In genomic region chr14:100394886-100395672, GRCh38 we compare ENCODE assay signal across 25 cellular contexts.
"Had no signal": no experiment of that assay in that cellular context is flagged by ENCODE, and none has a peak within 500 bp of the region (broad histone marks: within the 10 kb centered on the region; RNA-seq: fewer than 3 reads in every experiment).

No MANE protein-coding gene starts in this region.

- H3K27me3 ChIP-seq: colonic mucosa, dorsolateral prefrontal cortex, testis, transverse colon had no signal

- H3K27me3 Mint-ChIP-seq: activated CD4-positive, alpha-beta memory T cell treated with anti-CD3 and anti-CD28 coated beads, Interleukin-2, amount 10 ng/mL, durations not matched to agents 7 days and 5 days; activated CD4-positive, alpha-beta T cell treated with anti-CD3 and anti-CD28 coated beads, Interleukin-2, amount 10 ng/mL, durations not matched to agents 24 days and 14 days; activated naive CD4-positive, alpha-beta T cell treated with anti-CD3 and anti-CD28 coated beads, Interleukin-2, amount 50 U/mL, for 24 hours; activated T-cell treated with anti-CD3 and anti-CD28 coated beads, Interleukin-2, amount 50 U/mL, for 24 hours; naive B cell had no signal

- H3K9me3 Mint-ChIP-seq: activated CD4-positive, alpha-beta memory T cell treated with anti-CD3 and anti-CD28 coated beads, Interleukin-2, amount 10 ng/mL, durations not matched to agents 7 days and 5 days; activated CD4-positive, alpha-beta T cell treated with anti-CD3 and anti-CD28 coated beads, Interleukin-2, amount 10 ng/mL, durations not matched to agents 24 days and 14 days; activated naive CD4-positive, alpha-beta T cell treated with anti-CD3 and anti-CD28 coated beads, Interleukin-2, amount 50 U/mL, for 24 hours; activated T-cell treated with anti-CD3 and anti-CD28 coated beads, Interleukin-2, amount 50 U/mL, for 24 hours; mesothelial cell of epicardium; naive B cell; T-helper 1 cell treated with Interleukin-12 subunit alpha and Interleukin-12 subunit beta and Interleukin-4 antibody, amounts not matched to agents 30 μg/mL and 1 μg/mL, for 36 hours had no signal

- H3K4me3 ChIP-seq: colonic mucosa, dorsolateral prefrontal cortex, left ventricle myocardium inferior, smooth muscle cell, testis, transverse colon had no signal

- ATAC-seq: stimulated activated naive CD8-positive, alpha-beta T cell treated with anti-CD3 and anti-CD28 coated beads, Interleukin-15, Interleukin-2, amounts not matched to agents 100 U/mL and 50 U/mL, for 24 hours had no signal

- H3K27ac Mint-ChIP-seq: activated CD4-positive, alpha-beta memory T cell treated with anti-CD3 and anti-CD28 coated beads, Interleukin-2, amount 10 ng/mL, durations not matched to agents 7 days and 5 days; activated CD4-positive, alpha-beta T cell treated with anti-CD3 and anti-CD28 coated beads, Interleukin-2, amount 10 ng/mL, durations not matched to agents 24 days and 14 days; activated naive CD4-positive, alpha-beta T cell treated with anti-CD3 and anti-CD28 coated beads, Interleukin-2, amount 50 U/mL, for 24 hours; activated T-cell treated with anti-CD3 and anti-CD28 coated beads, Interleukin-2, amount 50 U/mL, for 24 hours; naive B cell; T-helper 1 cell treated with Interleukin-12 subunit alpha and Interleukin-12 subunit beta and Interleukin-4 antibody, amounts not matched to agents 30 μg/mL and 1 μg/mL, for 36 hours had no signal

- H3K27ac ChIP-seq: colonic mucosa, dorsolateral prefrontal cortex, left ventricle myocardium inferior, testis, transverse colon had no signal

- H3K9me3 ChIP-seq: colonic mucosa, left ventricle myocardium inferior, testis, transverse colon had no signal

- H3K36me3 ChIP-seq: colonic mucosa, left ventricle myocardium inferior, transverse colon had no signal

- H3K4me1 Mint-ChIP-seq: activated CD4-positive, alpha-beta memory T cell treated with anti-CD3 and anti-CD28 coated beads, Interleukin-2, amount 10 ng/mL, durations not matched to agents 7 days and 5 days had no signal

- DNase-seq: activated CD4-positive, alpha-beta memory T cell treated with anti-CD3 and anti-CD28 coated beads, Interleukin-2, amount 10 ng/mL, durations not matched to agents 7 days and 5 days; activated CD4-positive, alpha-beta T cell treated with anti-CD3 and anti-CD28 coated beads, Interleukin-2, amount 10 ng/mL, durations not matched to agents 24 days and 14 days; activated CD4-positive, CD25-positive, alpha-beta regulatory T cell treated with anti-CD3 and anti-CD28 coated beads, Interleukin-2, amount 50 U/mL, for 72 hours; activated CD8-positive, alpha-beta memory T cell treated with anti-CD3 and anti-CD28 coated beads, Interleukin-2, amount 50 U/mL, for 48 hours; activated gamma-delta T cell treated with Interleukin-2 at 50 U/mL for 16 hours; activated T-cell treated with anti-CD3 and anti-CD28 coated beads, Interleukin-2, amount 50 U/mL, for 24 hours; cerebellar nuclear complex; colonic mucosa; dorsolateral prefrontal cortex; effector memory CD4-positive, alpha-beta T cell; glutamatergic neuron; left ventricle myocardium inferior; naive B cell; posterior cingulate gyrus; stimulated activated CD4-positive, alpha-beta T cell treated with anti-CD3 and anti-CD28 coated beads, Interleukin-15, amount 100 ng/mL, for 24 hours; stimulated activated CD4-positive, alpha-beta T cell treated with anti-CD3 and anti-CD28 coated beads, Interleukin-2, amount 100 ng/mL, for 24 hours; stimulated activated naive CD8-positive, alpha-beta T cell treated with anti-CD3 and anti-CD28 coated beads, Interleukin-15, Interleukin-2, amounts not matched to agents 100 U/mL and 50 U/mL, for 24 hours; SW 1271; T1000; testis; transverse colon had no signal

- H3K4me3 Mint-ChIP-seq: activated CD4-positive, alpha-beta memory T cell treated with anti-CD3 and anti-CD28 coated beads, Interleukin-2, amount 10 ng/mL, durations not matched to agents 7 days and 5 days; activated CD4-positive, alpha-beta T cell treated with anti-CD3 and anti-CD28 coated beads, Interleukin-2, amount 10 ng/mL, durations not matched to agents 24 days and 14 days; activated naive CD4-positive, alpha-beta T cell treated with anti-CD3 and anti-CD28 coated beads, Interleukin-2, amount 50 U/mL, for 24 hours; activated T-cell treated with anti-CD3 and anti-CD28 coated beads, Interleukin-2, amount 50 U/mL, for 24 hours; mesothelial cell of epicardium; naive B cell; T-helper 1 cell treated with Interleukin-12 subunit alpha and Interleukin-12 subunit beta and Interleukin-4 antibody, amounts not matched to agents 30 μg/mL and 1 μg/mL, for 36 hours had no signal

- H3K36me3 Mint-ChIP-seq: mesothelial cell of epicardium had no signal
